Comparison of ENCODE assay signal across 19 cellular contexts in the genomic region with DNA sequence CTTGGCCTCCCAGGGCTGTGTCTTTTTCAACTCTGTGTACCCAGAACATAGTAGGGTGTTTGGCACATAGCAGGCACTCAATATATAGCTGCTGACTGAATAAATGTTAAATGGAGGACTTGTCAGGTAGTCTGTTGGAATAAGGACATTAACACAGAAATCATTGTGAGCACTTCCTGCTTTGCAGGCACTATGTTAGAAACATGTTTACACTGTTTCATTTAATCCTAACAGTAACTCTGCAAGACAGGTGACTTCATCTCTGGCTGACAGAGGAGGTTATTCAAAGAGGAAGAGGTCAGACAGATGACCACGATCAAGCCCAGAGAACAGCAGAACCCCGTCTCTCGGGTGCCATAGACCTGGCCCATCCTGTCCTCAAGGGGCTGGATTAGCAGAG. TPM values are rescaled to one million over a fixed set of nuclear protein-coding genes. Genes with fewer than 3 reads are reported as not detected.
DNase-seq lines count a peak whose midpoint lies in the region; ATAC-seq and TF ChIP-seq lines count a peak whose summit lies in the region.
"Had no signal": no experiment of that assay in that cellular context is flagged by ENCODE, and none has a peak within 500 bp of the region (broad histone marks: within the 10 kb centered on the region; RNA-seq: fewer than 3 reads in every experiment).

No MANE protein-coding gene starts in this region.

- intact Hi-C loops in body of pancreas (cut with DNase I) = no loop called here

- no peak overlapping the region for H3K9ac ChIP-seq in skeletal muscle tissue (ENCODE audit: low read depth in 1 of 3, low read length in 3 of 3)

- H3K27ac Mint-ChIP-seq in activated CD4-positive, alpha-beta memory T cell treated with anti-CD3 and anti-CD28 coated beads, Interleukin-2, amount 10 ng/mL, durations not matched to agents 7 days and 5 days = no peak overlapping the region
- H3K27ac Mint-ChIP-seq: CD8-positive, alpha-beta T cell; T-helper 1 cell treated with Interleukin-12 subunit alpha and Interleukin-12 subunit beta and Interleukin-4 antibody, amounts not matched to agents 30 μg/mL and 1 μg/mL, for 36 hours had no signal

- H3K27ac ChIP-seq in body of pancreas (no peak overlapping the region), skeletal muscle tissue (ENCODE audit: low read depth, low read length) (peak overlapping the region; percentile 97)
- H3K27ac ChIP-seq: HL-60, PC-9, SK-N-MC had no signal

- H3K4me3 ChIP-seq in GM12865 (ENCODE audit: low read depth, low read length) = no peak overlapping the region
- H3K4me3 ChIP-seq in body of pancreas = no peak overlapping the region
- no peak overlapping the region for H3K4me3 ChIP-seq in skeletal muscle tissue (ENCODE audit: low read length in 3 of 3)
- H3K4me3 ChIP-seq in H7 (ENCODE audit: insufficient read depth, low read depth, low read length) = no peak overlapping the region
- H3K4me3 ChIP-seq: PC-9, SK-N-MC had no signal

- H3K36me3 Mint-ChIP-seq in activated CD4-positive, alpha-beta memory T cell treated with anti-CD3 and anti-CD28 coated beads, Interleukin-2, amount 10 ng/mL, durations not matched to agents 7 days and 5 days (ENCODE audit: low read depth) = no peaks in the 10 kb centered on the region
- H3K36me3 Mint-ChIP-seq: CD8-positive, alpha-beta T cell had no signal

- H3K27me3 ChIP-seq in body of pancreas = no peaks in the 10 kb centered on the region
- H3K27me3 ChIP-seq in skeletal muscle tissue (ENCODE audit: control insufficient read depth in 3 of 3, insufficient read depth in 3 of 3, low read length in 3 of 3) = no peaks in the 10 kb centered on the region
- no peaks in the 10 kb centered on the region for H3K27me3 ChIP-seq in H7 (ENCODE audit: control insufficient read depth, insufficient read depth, low read length)
- H3K27me3 ChIP-seq: BE2C had no signal

- no peak for TF ChIP-seq POLR2A in body of pancreas (IDR thresholded peaks at IDR 0.05)

- no peak overlapping the region for H3K4me3 Mint-ChIP-seq in activated CD4-positive, alpha-beta memory T cell treated with anti-CD3 and anti-CD28 coated beads, Interleukin-2, amount 10 ng/mL, durations not matched to agents 7 days and 5 days
- H3K4me3 Mint-ChIP-seq: CD8-positive, alpha-beta T cell; T-helper 1 cell treated with Interleukin-12 subunit alpha and Interleukin-12 subunit beta and Interleukin-4 antibody, amounts not matched to agents 30 μg/mL and 1 μg/mL, for 36 hours had no signal

- TF ChIP-seq CTCF in GM12865 (IDR thresholded peaks at IDR 0.05; ENCODE audit: insufficient read depth, low read depth, low read length, missing control alignments) (no peak), body of pancreas (IDR thresholded peaks at IDR 0.05) (no peak)

- DNase-seq in GM12865 (ENCODE audit: low read depth) = peak; percentile 6
- peak; percentile 39 for DNase-seq in HuH-7.5 (ENCODE audit: low spot score)
- no peak for DNase-seq in body of pancreas
- DNase-seq in H7 = no peak
- DNase-seq in activated CD4-positive, alpha-beta memory T cell treated with anti-CD3 and anti-CD28 coated beads, Interleukin-2, amount 10 ng/mL, durations not matched to agents 7 days and 5 days = no peak
- DNase-seq: BE2C; CD8-positive, alpha-beta T cell; MM.1S; NCI-H146; NCI-H2081 treated with DMSO at 0.1 percent for 48 hours; NCI-H345; NCI-H69; PC-9 had no signal

- H3K36me3 ChIP-seq in body of pancreas (replicated peaks in 1 of 2; ENCODE audit: insufficient read depth in 1 of 2, low read depth in 2 of 2) = no peaks in the 10 kb centered on the region
- no peaks in the 10 kb centered on the region for H3K36me3 ChIP-seq in skeletal muscle tissue (ENCODE audit: control insufficient read depth in 3 of 3, insufficient read depth in 3 of 3, low read length in 3 of 3)
- H3K36me3 ChIP-seq in H7 (replicated peaks; ENCODE audit: control insufficient read depth, insufficient read depth, low read length) = no peaks in the 10 kb centered on the region
- H3K36me3 ChIP-seq: BE2C had no signal

- CTCF ChIA-PET in activated CD4-positive, alpha-beta memory T cell treated with anti-CD3 and anti-CD28 coated beads, Interleukin-2, amount 10 ng/mL, durations not matched to agents 7 days and 5 days (lab: Charles Lee) = no interaction called here

- ATAC-seq in body of pancreas = peak; percentile 18
- no peak for ATAC-seq in HG03520 (IDR thresholded peaks at IDR 0.05; ENCODE audit: unreplicated experiment)
- ATAC-seq: CD8-positive, alpha-beta T cell; HCT116 had no signal

- H3K4me1 Mint-ChIP-seq in activated CD4-positive, alpha-beta memory T cell treated with anti-CD3 and anti-CD28 coated beads, Interleukin-2, amount 10 ng/mL, durations not matched to agents 7 days and 5 days = no peaks in the 10 kb centered on the region

- H3K27me3 Mint-ChIP-seq in activated CD4-positive, alpha-beta memory T cell treated with anti-CD3 and anti-CD28 coated beads, Interleukin-2, amount 10 ng/mL, durations not matched to agents 7 days and 5 days = no peaks in the 10 kb centered on the region

- WGBS in body of pancreas, 2 donors = 35 to 48% methylated on average over 3 of the region's 3 CpGs

- H3K9me3 Mint-ChIP-seq in activated CD4-positive, alpha-beta memory T cell treated with anti-CD3 and anti-CD28 coated beads, Interleukin-2, amount 10 ng/mL, durations not matched to agents 7 days and 5 days = no peaks in the 10 kb centered on the region
- H3K9me3 Mint-ChIP-seq: CD8-positive, alpha-beta T cell; T-helper 1 cell treated with Interleukin-12 subunit alpha and Interleukin-12 subunit beta and Interleukin-4 antibody, amounts not matched to agents 30 μg/mL and 1 μg/mL, for 36 hours had no signal

- H3K9me3 ChIP-seq in body of pancreas (no peaks in the 10 kb centered on the region), skeletal muscle tissue (ENCODE audit: control insufficient read depth in 3 of 3, low read length in 3 of 3) (no peaks in the 10 kb centered on the region)
- H3K9me3 ChIP-seq: BE2C had no signal

- POLR2A ChIA-PET in activated CD4-positive, alpha-beta memory T cell treated with anti-CD3 and anti-CD28 coated beads, Interleukin-2, amount 10 ng/mL, durations not matched to agents 7 days and 5 days (lab: Charles Lee) = no interaction called here

- no peaks in the 10 kb centered on the region for H3K4me1 ChIP-seq in body of pancreas
- peaks cover 18 to 37% (median 22%) of the 10 kb centered on the region in 3 donors for H3K4me1 ChIP-seq in skeletal muscle tissue (ENCODE audit: control insufficient read depth in 3 of 3, insufficient read depth in 3 of 3, low read length in 3 of 3)
- H3K4me1 ChIP-seq: BE2C had no signal

RNA-seq across cellular contexts. Expression of gene PIEZO2, which starts 28.0 kb away (rescaled TPM):
- 10 to 100 TPM in 1 of 2 donors, under 1 TPM in 1; 0.33 to 40.7 TPM for total RNA-seq in body of pancreas
- 41.2 TPM for total RNA-seq in skeletal muscle tissue
- 3.0 and 6.5 TPM in 2 replicates for total RNA-seq in H7 (2014; rRNA removed; shearing (Covaris generic))
- not detected for total RNA-seq in activated CD4-positive, alpha-beta memory T cell treated with anti-CD3 and anti-CD28 coated beads, Interleukin-2, amount 10 ng/mL, durations not matched to agents 7 days and 5 days
- total RNA-seq: CD8-positive, alpha-beta T cell; PC-9 had no signal

Comparison
In these comparisons a context has a peak if more than half of its experiments do, and no peak if none do; other contexts are left out.
1. DNase-seq: peak in GM12865 (single experiment) and HuH-7.5 (single experiment); none in body of pancreas (0 of 4), H7 (single experiment) and activated CD4-positive, alpha-beta memory T cell treated with anti-CD3 and anti-CD28 coated beads, Interleukin-2, amount 10 ng/mL, durations not matched to agents 7 days and 5 days (single experiment).